Comparison of ENCODE assay signal across 1 cellular context in the genomic region with DNA sequence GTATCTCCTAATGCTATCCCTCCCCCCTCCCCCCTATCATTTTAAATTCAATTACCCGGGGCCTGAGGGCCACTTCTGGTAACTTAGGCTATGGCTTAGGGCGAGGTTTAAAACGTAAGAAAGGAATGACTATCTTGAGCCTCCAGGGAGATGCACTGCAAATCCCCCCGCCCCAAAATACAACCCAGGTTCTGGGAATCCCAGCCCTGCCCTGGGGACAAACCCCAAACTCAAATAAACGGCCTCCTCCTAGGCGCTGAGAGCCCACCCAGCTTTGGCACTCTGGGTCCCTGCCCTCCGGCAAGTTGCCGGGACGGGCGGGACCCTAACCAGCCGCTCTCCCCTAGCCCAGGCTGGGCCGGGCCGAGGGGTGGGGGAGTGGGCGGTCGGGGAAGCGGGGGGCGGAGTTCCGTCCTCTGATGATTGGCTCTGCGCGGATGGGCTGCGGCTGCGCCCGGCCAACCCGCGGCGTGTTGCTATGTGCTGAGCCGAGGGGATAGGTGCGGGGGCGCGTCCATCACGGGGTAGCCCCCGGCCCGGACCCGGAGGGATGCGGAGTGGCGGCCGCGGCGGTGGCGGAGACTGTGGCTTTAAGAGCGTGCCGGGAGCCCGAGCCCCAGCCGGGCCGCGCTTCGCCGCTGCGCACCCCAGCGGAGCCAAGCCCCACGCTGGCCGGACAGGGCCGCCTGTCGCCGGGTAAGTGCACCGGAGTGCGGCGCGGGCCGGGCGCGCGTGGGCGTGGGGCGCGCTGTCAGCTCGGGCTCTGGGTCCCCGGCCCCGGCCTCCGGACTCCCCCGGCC.
TF ChIP-seq lines count a peak whose summit lies in the region.

A gene with protein sequence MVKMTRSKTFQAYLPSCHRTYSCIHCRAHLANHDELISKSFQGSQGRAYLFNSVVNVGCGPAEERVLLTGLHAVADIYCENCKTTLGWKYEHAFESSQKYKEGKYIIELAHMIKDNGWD (plus strand): TSS at position 527 of the 800 bp plus-strand sequence. CDS start 21,755 bp downstream, outside the sequence.

TF ChIP-seq in HepG2, 621 proteins besides CTCF, POLR2A, EP300 and RAD21 (continued from another document and continues in another):
- TF ChIP-seq, protein P1, sequence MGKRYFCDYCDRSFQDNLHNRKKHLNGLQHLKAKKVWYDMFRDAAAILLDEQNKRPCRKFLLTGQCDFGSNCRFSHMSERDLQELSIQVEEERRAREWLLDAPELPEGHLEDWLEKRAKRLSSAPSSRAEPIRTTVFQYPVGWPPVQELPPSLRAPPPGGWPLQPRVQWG (CRISPR knock-in tag; IDR thresholded peaks at IDR 0.05; ENCODE audit: borderline replicate concordance, low read depth) = no peak
- TF ChIP-seq SNAPC4 (CRISPR knock-in tag; IDR thresholded peaks at IDR 0.05) (no peak), PLSCR1 (CRISPR knock-in tag; IDR thresholded peaks at IDR 0.05; ENCODE audit: borderline replicate concordance) (no peak), JUN (CRISPR knock-in tag; IDR thresholded peaks at IDR 0.05) (no peak), FOSL1 (CRISPR knock-in tag; IDR thresholded peaks at IDR 0.05; ENCODE audit: borderline replicate concordance) (no peak), NR2F6 (IDR thresholded peaks at IDR 0.05) (no peak), NR2F6 (CRISPR knock-in tag; IDR thresholded peaks at IDR 0.05) (no peak), ZXDC (CRISPR knock-in tag; IDR thresholded peaks at IDR 0.05) (no peak), ERF (CRISPR knock-in tag; IDR thresholded peaks at IDR 0.05) (no peak; the same call in 1 of the 2 replicates), FIP1L1 (IDR thresholded peaks at IDR 0.05; ENCODE audit: borderline replicate concordance, insufficient read depth, low read depth, low read length) (no peak), LBX2 (CRISPR knock-in tag; IDR thresholded peaks at IDR 0.05; ENCODE audit: borderline replicate concordance) (no peak), ZBTB46 (CRISPR knock-in tag; IDR thresholded peaks at IDR 0.05; ENCODE audit: borderline replicate concordance) (no peak), ZNF788 (CRISPR knock-in tag; IDR thresholded peaks at IDR 0.05; ENCODE audit: borderline replicate concordance) (no peak), ZBTB4 (CRISPR knock-in tag; IDR thresholded peaks at IDR 0.05; ENCODE audit: borderline replicate concordance) (no peak), AGO2 (optimal IDR thresholded peaks at IDR 0.05; ENCODE audit: low read depth, low read length) (no peak), ZNF3 (CRISPR knock-in tag; IDR thresholded peaks at IDR 0.05) (no peak), CEBPB (IDR thresholded peaks at IDR 0.05; ENCODE audit: borderline replicate concordance, low read depth, low read length) (no peak), REPIN1 (CRISPR knock-in tag; IDR thresholded peaks at IDR 0.05; ENCODE audit: borderline replicate concordance, low read depth) (no peak), GTF3A (CRISPR knock-in tag; conservative IDR thresholded peaks at IDR 0.05) (no peak), PAWR (CRISPR knock-in tag; IDR thresholded peaks at IDR 0.05; ENCODE audit: borderline replicate concordance) (no peak), NFE2L2 (IDR thresholded peaks at IDR 0.05; ENCODE audit: low read length) (no peak), ZNF589 (CRISPR knock-in tag; conservative IDR thresholded peaks at IDR 0.05) (no peak), POLR2AphosphoS5 (IDR thresholded peaks at IDR 0.05; ENCODE audit: low read depth, low read length) (peak; percentile 42; the same call in 1 of the 2 replicates)
- TF ChIP-seq, protein P2, sequence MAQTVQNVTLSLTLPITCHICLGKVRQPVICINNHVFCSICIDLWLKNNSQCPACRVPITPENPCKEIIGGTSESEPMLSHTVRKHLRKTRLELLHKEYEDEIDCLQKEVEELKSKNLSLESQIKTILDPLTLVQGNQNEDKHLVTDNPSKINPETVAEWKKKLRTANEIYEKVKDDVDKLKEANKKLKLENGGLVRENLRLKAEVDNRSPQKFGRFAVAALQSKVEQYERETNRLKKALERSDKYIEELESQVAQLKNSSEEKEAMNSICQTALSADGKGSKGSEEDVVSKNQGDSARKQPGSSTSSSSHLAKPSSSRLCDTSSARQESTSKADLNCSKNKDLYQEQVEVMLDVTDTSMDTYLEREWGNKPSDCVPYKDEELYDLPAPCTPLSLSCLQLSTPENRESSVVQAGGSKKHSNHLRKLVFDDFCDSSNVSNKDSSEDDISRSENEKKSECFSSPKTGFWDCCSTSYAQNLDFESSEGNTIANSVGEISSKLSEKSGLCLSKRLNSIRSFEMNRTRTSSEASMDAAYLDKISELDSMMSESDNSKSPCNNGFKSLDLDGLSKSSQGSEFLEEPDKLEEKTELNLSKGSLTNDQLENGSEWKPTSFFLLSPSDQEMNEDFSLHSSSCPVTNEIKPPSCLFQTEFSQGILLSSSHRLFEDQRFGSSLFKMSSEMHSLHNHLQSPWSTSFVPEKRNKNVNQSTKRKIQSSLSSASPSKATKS (CRISPR knock-in tag; IDR thresholded peaks at IDR 0.05) = no peak; the same call in 1 of the 2 replicates
- TF ChIP-seq, protein P3, sequence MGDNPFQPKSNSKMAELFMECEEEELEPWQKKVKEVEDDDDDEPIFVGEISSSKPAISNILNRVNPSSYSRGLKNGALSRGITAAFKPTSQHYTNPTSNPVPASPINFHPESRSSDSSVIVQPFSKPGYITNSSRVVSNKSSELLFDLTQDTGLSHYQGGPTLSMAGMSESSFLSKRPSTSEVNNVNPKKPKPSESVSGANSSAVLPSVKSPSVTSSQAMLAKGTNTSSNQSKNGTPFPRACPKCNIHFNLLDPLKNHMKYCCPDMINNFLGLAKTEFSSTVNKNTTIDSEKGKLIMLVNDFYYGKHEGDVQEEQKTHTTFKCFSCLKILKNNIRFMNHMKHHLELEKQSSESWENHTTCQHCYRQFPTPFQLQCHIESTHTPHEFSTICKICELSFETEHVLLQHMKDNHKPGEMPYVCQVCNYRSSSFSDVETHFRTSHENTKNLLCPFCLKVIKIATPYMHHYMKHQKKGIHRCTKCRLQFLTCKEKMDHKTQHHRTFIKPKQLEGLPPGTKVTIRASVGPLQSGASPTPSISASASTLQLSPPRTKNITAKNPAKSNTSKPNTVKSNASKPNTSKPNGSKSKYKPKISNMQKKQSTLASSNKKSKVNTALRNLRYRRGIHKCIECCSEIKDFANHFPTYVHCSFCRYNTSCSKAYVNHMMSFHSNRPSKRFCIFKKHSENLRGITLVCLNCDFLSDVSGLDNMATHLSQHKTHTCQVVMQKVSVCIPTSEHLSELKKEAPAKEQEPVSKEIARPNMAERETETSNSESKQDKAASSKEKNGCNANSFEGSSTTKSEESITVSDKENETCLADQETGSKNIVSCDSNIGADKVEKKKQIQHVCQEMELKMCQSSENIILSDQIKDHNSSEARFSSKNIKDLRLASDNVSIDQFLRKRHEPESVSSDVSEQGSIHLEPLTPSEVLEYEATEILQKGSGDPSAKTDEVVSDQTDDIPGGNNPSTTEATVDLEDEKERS (CRISPR knock-in tag; IDR thresholded peaks at IDR 0.05) = no peak
